8 cellular contexts compared by ENCODE assay signal in genomic region chr6:37354526-37355384, GRCh38. TPM values are rescaled to one million over a fixed set of nuclear protein-coding genes. Genes with fewer than 3 reads are reported as not detected.
DNase-seq lines count a peak whose midpoint lies in the region; ATAC-seq and TF ChIP-seq lines count a peak whose summit lies in the region.

No MANE protein-coding gene starts in this region.

- peaks cover 0 to 35% (median 20%) of the 10 kb centered on the region in 9 donors for H3K4me1 ChIP-seq in heart right ventricle

- H3K36me3 ChIP-seq in heart right ventricle = no peaks in the 10 kb centered on the region

- no peaks in the 10 kb centered on the region for H3K9me3 ChIP-seq in heart right ventricle

- H3K27me3 ChIP-seq in heart right ventricle = no peaks in the 10 kb centered on the region

- H3K27me3 Mint-ChIP-seq in activated naive CD4-positive, alpha-beta T cell treated with anti-CD3 and anti-CD28 coated beads for 36 hours (ENCODE audit: low read depth) = no peaks in the 10 kb centered on the region

- H3K9me3 Mint-ChIP-seq in activated naive CD4-positive, alpha-beta T cell treated with anti-CD3 and anti-CD28 coated beads for 36 hours = no peaks in the 10 kb centered on the region

- peaks cover 24% of the 10 kb centered on the region for H3K4me1 Mint-ChIP-seq in activated naive CD4-positive, alpha-beta T cell treated with anti-CD3 and anti-CD28 coated beads for 36 hours (ENCODE audit: low read depth)

- ATAC-seq in heart right ventricle (peak; percentile 29 to 67 (median 56)), GM18907 (IDR thresholded peaks at IDR 0.05; ENCODE audit: unreplicated experiment) (no peak)

- H3K36me3 Mint-ChIP-seq in activated naive CD4-positive, alpha-beta T cell treated with anti-CD3 and anti-CD28 coated beads for 36 hours (ENCODE audit: low read depth) = no peaks in the 10 kb centered on the region

- peak overlapping the region; percentile 70 for H3K27ac Mint-ChIP-seq in activated naive CD4-positive, alpha-beta T cell treated with anti-CD3 and anti-CD28 coated beads for 36 hours

- H3K4me3 ChIP-seq in GM12864 (ENCODE audit: low read depth, low read length) (peak overlapping the region; percentile 80), heart right ventricle (peak overlapping the region; percentile 66 to 96 (median 87))

- CTCF ChIA-PET in activated naive CD4-positive, alpha-beta T cell treated with anti-CD3 and anti-CD28 coated beads for 36 hours (lab: Charles Lee) = no interaction called here

- 6% methylated on average over 43 to 44 of the region's 44 CpGs for WGBS in heart right ventricle, 2 donors

- peak overlapping the region; percentile 92 for H3K4me3 Mint-ChIP-seq in activated naive CD4-positive, alpha-beta T cell treated with anti-CD3 and anti-CD28 coated beads for 36 hours

- intact Hi-C loops in activated naive CD4-positive, alpha-beta T cell treated with anti-CD3 and anti-CD28 coated beads for 36 hours (cut with micrococcal nuclease) = loop anchor here (1.0 to 2.0 kb wide), 2 partner anchors 30 to 80 kb away; no protein-coding TSS in a partner anchor
- intact Hi-C loops in heart right ventricle (cut with DNase I) (no loop called here), posterior cingulate gyrus (cut with DNase I) (no loop called here)

- H3K27ac ChIP-seq in heart right ventricle = peak overlapping the region in 6 of 10 donors; percentile 26 to 75 (median 62)

- DNase-seq in GM12864 (ENCODE audit: low read depth) = no peak
- peak; percentile 52 for DNase-seq in M059J (ENCODE audit: low read depth)
- peak; percentile 43 for DNase-seq in activated naive CD4-positive, alpha-beta T cell treated with anti-CD3 and anti-CD28 coated beads for 36 hours
- peak in 1 of 2 donors; percentile 25 for DNase-seq in heart right ventricle
- peak in 8 of 10 donors; percentile 7 to 83 (median 20) for DNase-seq in posterior cingulate gyrus
- DNase-seq in NK-92 (lab: John Stamatoyannopoulos, UW; ENCODE audit: unreplicated experiment) = no peak
- DNase-seq in NCI-H1436 (lab: John Stamatoyannopoulos, UW) = no peak

- no peak for TF ChIP-seq CTCF in GM12864 (IDR thresholded peaks at IDR 0.05; ENCODE audit: low read depth, low read length, missing control alignments)
- TF ChIP-seq CTCF in heart right ventricle (IDR thresholded peaks at IDR 0.05) = no peak

RNA-seq across cellular contexts. Expression of gene RNF8, which starts 1.0 kb away (rescaled TPM):
- total RNA-seq in M059J (2014; rRNA removed; shearing (Covaris generic)) = 48.7 and 58.4 TPM in 2 replicates
- 10 to 100 TPM; 18.6 to 19.4 TPM for total RNA-seq in activated naive CD4-positive, alpha-beta T cell treated with anti-CD3 and anti-CD28 coated beads for 36 hours
- total RNA-seq in heart right ventricle = 10 to 100 TPM; 12.9 to 17.5 (median 15.0) TPM
- polyA plus RNA-seq in heart right ventricle = 10 to 100 TPM in 1 of 2 donors, 1 to 10 TPM in 1; 9.5 to 10.8 TPM

Comparison
In these comparisons a context has a peak if more than half of its experiments do, and no peak if none do; other contexts are left out.
1. DNase-seq: peak in M059J (single experiment), activated naive CD4-positive, alpha-beta T cell treated with anti-CD3 and anti-CD28 coated beads for 36 hours (single experiment) and posterior cingulate gyrus (8 of 10); none in GM12864 (single experiment), NK-92 (single experiment) and NCI-H1436 (single experiment).